In genomic region chr20:5056801-5057599, GRCh38 we compare ENCODE assay signal across 1 cellular context.
TF ChIP-seq lines count a peak whose summit lies in the region.

No MANE protein-coding gene starts in this region.

TF ChIP-seq in K562, 482 proteins besides CTCF, POLR2A, EP300 and RAD21 (continued from another document and continues in another):
- TF ChIP-seq TRIM25 (IDR thresholded peaks at IDR 0.05; ENCODE audit: borderline replicate concordance) (no peak), NFIX (CRISPR knock-in tag; IDR thresholded peaks at IDR 0.05; ENCODE audit: low read depth) (no peak), CHD4 (IDR thresholded peaks at IDR 0.05; ENCODE audit: insufficient read depth, insufficient replicate concordance, low read depth, low read length, poor library complexity, severe bottlenecking) (no peak), CBFA2T3 (IDR thresholded peaks at IDR 0.05) (peak; percentile 79), DPF2 (IDR thresholded peaks at IDR 0.05) (peak; percentile 69; the same call in 1 of the 2 replicates), SOX6 (IDR thresholded peaks at IDR 0.05) (peak; percentile 89), ESRRA (IDR thresholded peaks at IDR 0.05; ENCODE audit: borderline replicate concordance, low read depth) (peak; percentile 54; the same call in 1 of the 2 replicates), ZNF121 (CRISPR knock-in tag; conservative IDR thresholded peaks at IDR 0.05) (peak; percentile 77), BHLHE40 (IDR thresholded peaks at IDR 0.05; ENCODE audit: low read length) (peak; percentile 96), ZBTB12 (CRISPR knock-in tag; IDR thresholded peaks at IDR 0.05) (no peak), ADNP (tag; IDR thresholded peaks at IDR 0.05) (peak; percentile 51; the same call in 1 of the 2 replicates), STAT5A (IDR thresholded peaks at IDR 0.05; ENCODE audit: borderline replicate concordance, low read length) (no peak), MAFG (tag; conservative IDR thresholded peaks at IDR 0.05) (peak; percentile 71), ELF1 (tag; IDR thresholded peaks at IDR 0.05) (peak; percentile 39), SMARCE1 (IDR thresholded peaks at IDR 0.05) (peak; percentile 56; the same call in 1 of the 2 replicates), MAFF (IDR thresholded peaks at IDR 0.05; ENCODE audit: low read length) (peak; percentile 38; the same call in 1 of the 2 replicates), GATA2 (CRISPR knock-in tag; IDR thresholded peaks at IDR 0.05) (0 out of 2 replicates have a peak, but pooled peaks have one; percentile 32), MITF (IDR thresholded peaks at IDR 0.05) (peak; percentile 76; the same call in 1 of the 2 replicates), SMARCA4 (IDR thresholded peaks at IDR 0.05) (peak; percentile 74), ZNF253 (CRISPR knock-in tag; conservative IDR thresholded peaks at IDR 0.05) (no peak), NEUROD1 (IDR thresholded peaks at IDR 0.05; ENCODE audit: borderline replicate concordance, low read depth, low read length, partially characterized antibody) (no peak), TFAM (CRISPR knock-in tag; conservative IDR thresholded peaks at IDR 0.05) (no peak), ZNF316 (IDR thresholded peaks at IDR 0.05) (peak; percentile 44; the same call in 1 of the 2 replicates), MAZ (CRISPR knock-in tag; conservative IDR thresholded peaks at IDR 0.05 in 1 of 2, IDR thresholded peaks at IDR 0.05 in 1 of 2) (peak; percentile 32 to 64; a peak in 3 of 4 replicates), JUND (IDR thresholded peaks at IDR 0.05; ENCODE audit: borderline replicate concordance, low read depth, low read length) (peak; percentile 70), JUND (tag; IDR thresholded peaks at IDR 0.05; ENCODE audit: borderline replicate concordance, low read depth, low read length) (peak; percentile 66; the same call in 2 of the 3 replicates), EP400 (IDR thresholded peaks at IDR 0.05) (peak; percentile 68), HES1 (IDR thresholded peaks at IDR 0.05; ENCODE audit: low read depth) (peak; percentile 47; the same call in 1 of the 2 replicates), ZNF12 (CRISPR knock-in tag; IDR thresholded peaks at IDR 0.05) (0 out of 2 replicates have a peak, but pooled peaks have one; percentile 48), ZNF140 (CRISPR knock-in tag; IDR thresholded peaks at IDR 0.05) (no peak), SMARCC2 (IDR thresholded peaks at IDR 0.05; ENCODE audit: low read depth) (no peak), BRD9 (IDR thresholded peaks at IDR 0.05; ENCODE audit: low read depth, partially characterized antibody) (peak; percentile 80), XRCC5 (IDR thresholded peaks at IDR 0.05; ENCODE audit: low read depth, low read length) (no peak), CBFA2T2 (conservative IDR thresholded peaks at IDR 0.05) (peak; percentile 60), BDP1 (IDR thresholded peaks at IDR 0.05; ENCODE audit: insufficient read depth, insufficient read length) (no peak), THAP7 (CRISPR knock-in tag; IDR thresholded peaks at IDR 0.05) (no peak), MYC (IDR thresholded peaks at IDR 0.05; ENCODE audit: low read depth, low read length) (peak; percentile 56), MYC (CRISPR knock-in tag; IDR thresholded peaks at IDR 0.05; ENCODE audit: borderline replicate concordance, low read depth) (no peak), TBL1XR1 (IDR thresholded peaks at IDR 0.05; ENCODE audit: low read length in 2 of 2) (no peak), GABPA (tag; conservative IDR thresholded peaks at IDR 0.05; ENCODE audit: low read depth) (peak; percentile 47; the same call in 1 of the 2 replicates), FOXJ2 (tag; IDR thresholded peaks at IDR 0.05) (peak; percentile 70; the same call in 1 of the 2 replicates), RAD51 (IDR thresholded peaks at IDR 0.05; ENCODE audit: borderline replicate concordance, low read depth) (peak; percentile 86), FOSL1 (tag; conservative IDR thresholded peaks at IDR 0.05) (peak; percentile 88), PCBP2 (IDR thresholded peaks at IDR 0.05; ENCODE audit: low read depth, low read length, poor library complexity, severe bottlenecking) (no peak), GABPB1 (CRISPR knock-in tag; IDR thresholded peaks at IDR 0.05) (peak; percentile 71), PPARD (CRISPR knock-in tag; IDR thresholded peaks at IDR 0.05) (no peak), CTBP1 (IDR thresholded peaks at IDR 0.05; ENCODE audit: borderline replicate concordance) (peak; percentile 82; the same call in 1 of the 2 replicates), ZNF699 (CRISPR knock-in tag; IDR thresholded peaks at IDR 0.05; ENCODE audit: insufficient replicate concordance) (no peak), BCOR (IDR thresholded peaks at IDR 0.05) (peak; percentile 53; the same call in 1 of the 2 replicates)
- TF ChIP-seq, protein P1, sequence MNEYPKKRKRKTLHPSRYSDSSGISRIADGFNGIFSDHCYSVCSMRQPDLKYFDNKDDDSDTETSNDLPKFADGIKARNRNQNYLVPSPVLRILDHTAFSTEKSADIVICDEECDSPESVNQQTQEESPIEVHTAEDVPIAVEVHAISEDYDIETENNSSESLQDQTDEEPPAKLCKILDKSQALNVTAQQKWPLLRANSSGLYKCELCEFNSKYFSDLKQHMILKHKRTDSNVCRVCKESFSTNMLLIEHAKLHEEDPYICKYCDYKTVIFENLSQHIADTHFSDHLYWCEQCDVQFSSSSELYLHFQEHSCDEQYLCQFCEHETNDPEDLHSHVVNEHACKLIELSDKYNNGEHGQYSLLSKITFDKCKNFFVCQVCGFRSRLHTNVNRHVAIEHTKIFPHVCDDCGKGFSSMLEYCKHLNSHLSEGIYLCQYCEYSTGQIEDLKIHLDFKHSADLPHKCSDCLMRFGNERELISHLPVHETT (CRISPR knock-in tag; conservative IDR thresholded peaks at IDR 0.05 in 1 of 2, IDR thresholded peaks at IDR 0.05 in 1 of 2) = peak in 1 of 2 experiments; percentile 22; a peak in 1 of 4 replicates
- TF ChIP-seq, protein P2, sequence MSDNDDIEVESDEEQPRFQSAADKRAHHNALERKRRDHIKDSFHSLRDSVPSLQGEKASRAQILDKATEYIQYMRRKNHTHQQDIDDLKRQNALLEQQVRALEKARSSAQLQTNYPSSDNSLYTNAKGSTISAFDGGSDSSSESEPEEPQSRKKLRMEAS (CRISPR knock-in tag; IDR thresholded peaks at IDR 0.05) = peak; percentile 67
- TF ChIP-seq, protein P3, sequence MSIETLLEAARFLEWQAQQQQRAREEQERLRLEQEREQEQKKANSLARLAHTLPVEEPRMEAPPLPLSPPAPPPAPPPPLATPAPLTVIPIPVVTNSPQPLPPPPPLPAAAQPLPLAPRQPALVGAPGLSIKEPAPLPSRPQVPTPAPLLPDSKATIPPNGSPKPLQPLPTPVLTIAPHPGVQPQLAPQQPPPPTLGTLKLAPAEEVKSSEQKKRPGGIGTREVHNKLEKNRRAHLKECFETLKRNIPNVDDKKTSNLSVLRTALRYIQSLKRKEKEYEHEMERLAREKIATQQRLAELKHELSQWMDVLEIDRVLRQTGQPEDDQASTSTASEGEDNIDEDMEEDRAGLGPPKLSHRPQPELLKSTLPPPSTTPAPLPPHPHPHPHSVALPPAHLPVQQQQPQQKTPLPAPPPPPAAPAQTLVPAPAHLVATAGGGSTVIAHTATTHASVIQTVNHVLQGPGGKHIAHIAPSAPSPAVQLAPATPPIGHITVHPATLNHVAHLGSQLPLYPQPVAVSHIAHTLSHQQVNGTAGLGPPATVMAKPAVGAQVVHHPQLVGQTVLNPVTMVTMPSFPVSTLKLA (conservative IDR thresholded peaks at IDR 0.05) = peak; percentile 66 to 75
- TF ChIP-seq, protein P4, sequence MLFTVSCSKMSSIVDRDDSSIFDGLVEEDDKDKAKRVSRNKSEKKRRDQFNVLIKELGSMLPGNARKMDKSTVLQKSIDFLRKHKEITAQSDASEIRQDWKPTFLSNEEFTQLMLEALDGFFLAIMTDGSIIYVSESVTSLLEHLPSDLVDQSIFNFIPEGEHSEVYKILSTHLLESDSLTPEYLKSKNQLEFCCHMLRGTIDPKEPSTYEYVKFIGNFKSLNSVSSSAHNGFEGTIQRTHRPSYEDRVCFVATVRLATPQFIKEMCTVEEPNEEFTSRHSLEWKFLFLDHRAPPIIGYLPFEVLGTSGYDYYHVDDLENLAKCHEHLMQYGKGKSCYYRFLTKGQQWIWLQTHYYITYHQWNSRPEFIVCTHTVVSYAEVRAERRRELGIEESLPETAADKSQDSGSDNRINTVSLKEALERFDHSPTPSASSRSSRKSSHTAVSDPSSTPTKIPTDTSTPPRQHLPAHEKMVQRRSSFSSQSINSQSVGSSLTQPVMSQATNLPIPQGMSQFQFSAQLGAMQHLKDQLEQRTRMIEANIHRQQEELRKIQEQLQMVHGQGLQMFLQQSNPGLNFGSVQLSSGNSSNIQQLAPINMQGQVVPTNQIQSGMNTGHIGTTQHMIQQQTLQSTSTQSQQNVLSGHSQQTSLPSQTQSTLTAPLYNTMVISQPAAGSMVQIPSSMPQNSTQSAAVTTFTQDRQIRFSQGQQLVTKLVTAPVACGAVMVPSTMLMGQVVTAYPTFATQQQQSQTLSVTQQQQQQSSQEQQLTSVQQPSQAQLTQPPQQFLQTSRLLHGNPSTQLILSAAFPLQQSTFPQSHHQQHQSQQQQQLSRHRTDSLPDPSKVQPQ (CRISPR knock-in tag; IDR thresholded peaks at IDR 0.05; ENCODE audit: borderline replicate concordance) = 0 out of 2 replicates have a peak, but pooled peaks have one; percentile 20
- TF ChIP-seq, protein P5, sequence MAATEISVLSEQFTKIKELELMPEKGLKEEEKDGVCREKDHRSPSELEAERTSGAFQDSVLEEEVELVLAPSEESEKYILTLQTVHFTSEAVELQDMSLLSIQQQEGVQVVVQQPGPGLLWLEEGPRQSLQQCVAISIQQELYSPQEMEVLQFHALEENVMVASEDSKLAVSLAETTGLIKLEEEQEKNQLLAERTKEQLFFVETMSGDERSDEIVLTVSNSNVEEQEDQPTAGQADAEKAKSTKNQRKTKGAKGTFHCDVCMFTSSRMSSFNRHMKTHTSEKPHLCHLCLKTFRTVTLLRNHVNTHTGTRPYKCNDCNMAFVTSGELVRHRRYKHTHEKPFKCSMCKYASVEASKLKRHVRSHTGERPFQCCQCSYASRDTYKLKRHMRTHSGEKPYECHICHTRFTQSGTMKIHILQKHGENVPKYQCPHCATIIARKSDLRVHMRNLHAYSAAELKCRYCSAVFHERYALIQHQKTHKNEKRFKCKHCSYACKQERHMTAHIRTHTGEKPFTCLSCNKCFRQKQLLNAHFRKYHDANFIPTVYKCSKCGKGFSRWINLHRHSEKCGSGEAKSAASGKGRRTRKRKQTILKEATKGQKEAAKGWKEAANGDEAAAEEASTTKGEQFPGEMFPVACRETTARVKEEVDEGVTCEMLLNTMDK (IDR thresholded peaks at IDR 0.05; ENCODE audit: borderline replicate concordance, insufficient read depth, low read depth, low read length, poor library complexity, severe bottlenecking) = peak; percentile 68
